8 cellular contexts compared by ENCODE assay signal in genomic region chr10:69802424-69803161, GRCh38. TPM values are rescaled to one million over a fixed set of nuclear protein-coding genes. Genes with fewer than 3 reads are reported as not detected.
DNase-seq lines count a peak whose midpoint lies in the region; ATAC-seq and TF ChIP-seq lines count a peak whose summit lies in the region.

No MANE protein-coding gene starts in this region.

- CTCF ChIA-PET in HEK293 (lab: Yijun Ruan, JAX), result interaction anchor here (0.7 to 1.0 kb wide), 2 partner anchors 149 to 651 kb away, joined by 3 read pairs; no protein-coding TSS in a partner anchor

- DNase-seq in astrocyte of the spinal cord (ENCODE audit: low read depth, low spot score) (peak; percentile 72), UCSD-AML1 (lab: John Stamatoyannopoulos, UW; ENCODE audit: unreplicated experiment) (no peak), adrenal gland (no peak), SKM-1 (lab: John Stamatoyannopoulos, UW; ENCODE audit: unreplicated experiment) (no peak), NCI-H1105 (lab: John Stamatoyannopoulos, UW) (no peak)
- no peak for DNase-seq in stimulated activated effector memory CD8-positive, alpha-beta T cell treated with anti-CD3 and anti-CD28 coated beads, Interleukin-12 subunit alpha, Interleukin-12 subunit beta, amount 100 ng/mL, for 72 hours (ENCODE audit: low spot score in 2 of 2)

- peak; percentile 68 for TF ChIP-seq CTCF in HEK293 (tag by site-specific recombination; IDR thresholded peaks at IDR 0.05)
- peak; percentile 38 for TF ChIP-seq CTCF in astrocyte of the spinal cord (IDR thresholded peaks at IDR 0.05; ENCODE audit: low read depth, low read length)
- TF ChIP-seq CTCF in adrenal gland (IDR thresholded peaks at IDR 0.05), result no peak

- no peaks in the 10 kb centered on the region for H3K9me3 Mint-ChIP-seq in stimulated activated effector memory CD8-positive, alpha-beta T cell treated with anti-CD3 and anti-CD28 coated beads, Interleukin-12 subunit alpha, Interleukin-12 subunit beta, amount 100 ng/mL, for 72 hours

- peak overlapping the region; percentile 45 for H3K4me3 ChIP-seq in HEK293 (ENCODE audit: low read depth, low read length)
- H3K4me3 ChIP-seq in astrocyte of the spinal cord (ENCODE audit: low read depth, low read length), result peak overlapping the region; percentile 96
- H3K4me3 ChIP-seq in iPS-18c (ENCODE audit: insufficient read depth, low read depth, low read length), result peak overlapping the region; percentile 61
- H3K4me3 ChIP-seq in adrenal gland, result peak overlapping the region in 2 of 4 donors; percentile 10 to 54

- POLR2A ChIA-PET in HEK293 (lab: Yijun Ruan, JAX), result no interaction called here

- no peak for ATAC-seq in stimulated activated effector memory CD8-positive, alpha-beta T cell treated with anti-CD3 and anti-CD28 coated beads, Interleukin-12 subunit alpha, Interleukin-12 subunit beta, amount 100 ng/mL, for 72 hours

- H3K27ac Mint-ChIP-seq in stimulated activated effector memory CD8-positive, alpha-beta T cell treated with anti-CD3 and anti-CD28 coated beads, Interleukin-12 subunit alpha, Interleukin-12 subunit beta, amount 100 ng/mL, for 72 hours, result no peak overlapping the region

- peaks cover 5% of the 10 kb centered on the region for H3K36me3 Mint-ChIP-seq in stimulated activated effector memory CD8-positive, alpha-beta T cell treated with anti-CD3 and anti-CD28 coated beads, Interleukin-12 subunit alpha, Interleukin-12 subunit beta, amount 100 ng/mL, for 72 hours

- TF ChIP-seq POLR2A in adrenal gland (IDR thresholded peaks at IDR 0.05), result no peak

- intact Hi-C loops in adrenal gland (cut with DNase I), result loop anchor here in 1 of 2 donors (5.0 to 10.0 kb wide), 2 partner anchors 60 to 158 kb away; no protein-coding TSS in a partner anchor

- H3K4me3 Mint-ChIP-seq in stimulated activated effector memory CD8-positive, alpha-beta T cell treated with anti-CD3 and anti-CD28 coated beads, Interleukin-12 subunit alpha, Interleukin-12 subunit beta, amount 100 ng/mL, for 72 hours, result peak overlapping the region; percentile 50

- peaks cover 25% of the 10 kb centered on the region for H3K27me3 ChIP-seq in adrenal gland

- H3K4me1 Mint-ChIP-seq in stimulated activated effector memory CD8-positive, alpha-beta T cell treated with anti-CD3 and anti-CD28 coated beads, Interleukin-12 subunit alpha, Interleukin-12 subunit beta, amount 100 ng/mL, for 72 hours, result peaks cover 17% of the 10 kb centered on the region

- WGBS in adrenal gland, 4 donors, result 0 to 7% (median 2%) methylated on average over 1 to 80 of the region's 80 CpGs; no CpG with 5 or more reads in 1 of the 4 donors

- in situ Hi-C loops in astrocyte of the spinal cord (cut with HindIII; ENCODE audit: low sequenced_read_pairs), result no loop called here

- H3K9me3 ChIP-seq in HEK293 (ENCODE audit: control insufficient read depth, insufficient read depth, low read depth, low read length), result no peaks in the 10 kb centered on the region
- H3K9me3 ChIP-seq in iPS-18c (ENCODE audit: control insufficient read depth, insufficient read depth, low read length), result no peaks in the 10 kb centered on the region
- H3K9me3 ChIP-seq in adrenal gland (replicated peaks in 1 of 3), result no peaks in the 10 kb centered on the region

- no peaks in the 10 kb centered on the region for H3K36me3 ChIP-seq in HEK293 (ENCODE audit: control insufficient read depth in 2 of 2, insufficient read depth in 1 of 2, low read length in 2 of 2)
- no peaks in the 10 kb centered on the region for H3K36me3 ChIP-seq in adrenal gland (replicated peaks in 1 of 2)

- H3K4me1 ChIP-seq in HEK293 (ENCODE audit: control insufficient read depth, insufficient read depth, low read length) (peaks cover 2% of the 10 kb centered on the region; the same call in 1 of the 2 replicates), adrenal gland (replicated peaks in 1 of 2) (peaks cover 13 to 19% of the 10 kb centered on the region in 2 donors)

- H3K27ac ChIP-seq in HEK293 (ENCODE audit: extremely low read depth, low read depth, low read length) (no peak overlapping the region; the same call in 1 of the 2 replicates), adrenal gland (no peak overlapping the region)

TF ChIP-seq in HEK293, 187 proteins besides CTCF, POLR2A, EP300 and RAD21 (continues in another document):
- TF ChIP-seq ZNF350 (tag by site-specific recombination; IDR thresholded peaks at IDR 0.05), result no peak
- TF ChIP-seq KLF8 (tag by site-specific recombination; IDR thresholded peaks at IDR 0.05), result no peak
- TF ChIP-seq ZNF221 (tag by site-specific recombination; IDR thresholded peaks at IDR 0.05; ENCODE audit: borderline replicate concordance), result no peak
- peak; percentile 33 for TF ChIP-seq EGR2 (tag by site-specific recombination; IDR thresholded peaks at IDR 0.05; ENCODE audit: low read depth)
- TF ChIP-seq PATZ1 (tag by site-specific recombination; IDR thresholded peaks at IDR 0.05), result peak; percentile 47; the same call in 1 of the 2 replicates
- TF ChIP-seq ZSCAN23 (tag by site-specific recombination; IDR thresholded peaks at IDR 0.05), result no peak
- TF ChIP-seq ZNF747 (tag by site-specific recombination; IDR thresholded peaks at IDR 0.05), result no peak
- TF ChIP-seq OVOL3 (tag by site-specific recombination; IDR thresholded peaks at IDR 0.05), result no peak
- TF ChIP-seq GLIS2 (tag by site-specific recombination; IDR thresholded peaks at IDR 0.05), result peak; percentile 59
- peak; percentile 70 for TF ChIP-seq ZBTB8A (tag by site-specific recombination; IDR thresholded peaks at IDR 0.05)
- no peak for TF ChIP-seq ZNF239 (tag by site-specific recombination; IDR thresholded peaks at IDR 0.05)
- TF ChIP-seq ZFP41 (tag by site-specific recombination; IDR thresholded peaks at IDR 0.05; ENCODE audit: borderline replicate concordance), result no peak
- no peak for TF ChIP-seq SP2 (tag by site-specific recombination; IDR thresholded peaks at IDR 0.05)
- TF ChIP-seq GFI1B (tag by site-specific recombination; IDR thresholded peaks at IDR 0.05), result no peak
- no peak for TF ChIP-seq ATF2 (tag by site-specific recombination; IDR thresholded peaks at IDR 0.05; ENCODE audit: low read depth)
- TF ChIP-seq ZNF704 (tag by site-specific recombination; IDR thresholded peaks at IDR 0.05), result no peak
- TF ChIP-seq MEIS1 (CRISPR knock-in tag; IDR thresholded peaks at IDR 0.05; ENCODE audit: borderline replicate concordance), result no peak
- TF ChIP-seq ZNF311 (tag by site-specific recombination; IDR thresholded peaks at IDR 0.05; ENCODE audit: borderline replicate concordance), result no peak
- no peak for TF ChIP-seq ZBTB49 (tag by site-specific recombination; IDR thresholded peaks at IDR 0.05; ENCODE audit: low read depth)
- no peak for TF ChIP-seq ZNF544 (tag by site-specific recombination; IDR thresholded peaks at IDR 0.05)

RNA-seq across cellular contexts. Expression of gene COL13A1, which starts 0.9 kb away (rescaled TPM):
- total RNA-seq in adrenal gland, result 1 to 10 TPM in 6 of 8 donors, under 1 TPM in 2; 0.54 to 4.4 (median 1.7) TPM
- 1 to 10 TPM; 1.7 to 7.6 (median 2.3) TPM for polyA plus RNA-seq in adrenal gland

Comparison
In these comparisons a context has a peak if more than half of its experiments do, and no peak if none do; other contexts are left out.
1. CTCF ChIP-seq: peak in HEK293 (single experiment) and astrocyte of the spinal cord (single experiment); none in adrenal gland (0 of 6).